In the genomic region with DNA sequence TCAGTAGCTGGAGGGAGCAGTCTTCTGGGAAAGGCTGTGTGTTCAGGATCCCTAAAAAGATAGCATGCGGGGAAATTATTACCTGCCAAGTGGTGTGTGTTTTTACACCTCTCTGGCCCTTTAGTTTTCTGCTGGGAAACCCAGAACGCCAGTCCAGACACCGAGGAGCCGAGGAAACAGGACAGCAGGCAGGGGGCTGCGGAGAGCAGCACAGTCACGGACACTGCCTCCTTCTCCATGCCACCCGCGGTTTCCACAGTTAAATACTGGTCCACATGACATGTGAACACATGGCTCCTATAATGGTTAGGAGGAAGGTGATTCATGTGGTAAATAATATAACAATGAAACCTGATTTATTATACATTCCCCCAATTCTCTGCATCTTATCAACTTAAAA, we compare ENCODE assay signal across 16 cellular contexts. TPM values are rescaled to one million over a fixed set of nuclear protein-coding genes. Genes with fewer than 3 reads are reported as not detected.
DNase-seq lines count a peak whose midpoint lies in the region; ATAC-seq and TF ChIP-seq lines count a peak whose summit lies in the region.
"Had no signal": no experiment of that assay in that cellular context is flagged by ENCODE, and none has a peak within 500 bp of the region (broad histone marks: within the 10 kb centered on the region; RNA-seq: fewer than 3 reads in every experiment).

No MANE protein-coding gene starts in this region.

- H3K4me1 ChIP-seq in CD4-positive, CD25-positive, alpha-beta regulatory T cell (ENCODE audit: control insufficient read depth, insufficient read depth, low read length, poor library complexity, severe bottlenecking) = peaks cover 18% of the 10 kb centered on the region
- H3K4me1 ChIP-seq in CD8-positive, alpha-beta memory T cell (ENCODE audit: insufficient read depth, low read length) = peaks cover 12% of the 10 kb centered on the region
- H3K4me1 ChIP-seq: BE2C, colonic mucosa, psoas muscle had no signal

- peaks cover 41% of the 10 kb centered on the region for H3K36me3 Mint-ChIP-seq in CD4-positive, CD25-positive, alpha-beta regulatory T cell
- H3K36me3 Mint-ChIP-seq in CD8-positive, alpha-beta memory T cell = peaks cover 6 to 86% (median 13%) of the 10 kb centered on the region in 3 donors
- H3K36me3 Mint-ChIP-seq in activated CD4-positive, alpha-beta memory T cell treated with anti-CD3 and anti-CD28 coated beads, Interleukin-2, amount 10 ng/mL, durations not matched to agents 7 days and 5 days (ENCODE audit: low read depth) = peaks cover 76% of the 10 kb centered on the region
- peaks cover 11 to 49% (median 21%) of the 10 kb centered on the region in 3 donors for H3K36me3 Mint-ChIP-seq in immature natural killer cell

- no peaks in the 10 kb centered on the region for H3K27me3 ChIP-seq in CD4-positive, CD25-positive, alpha-beta regulatory T cell (ENCODE audit: control insufficient read depth, insufficient read depth, low read length)
- no peaks in the 10 kb centered on the region for H3K27me3 ChIP-seq in CD8-positive, alpha-beta memory T cell (ENCODE audit: insufficient read depth, low read length, poor library complexity, severe bottlenecking)
- no peaks in the 10 kb centered on the region for H3K27me3 ChIP-seq in dorsolateral prefrontal cortex
- H3K27me3 ChIP-seq: BE2C, colonic mucosa, heart left ventricle had no signal

- peak overlapping the region; percentile 37 for H3K4me3 ChIP-seq in CD4-positive, CD25-positive, alpha-beta regulatory T cell (ENCODE audit: low read depth, low read length)
- no peak overlapping the region for H3K4me3 ChIP-seq in CD8-positive, alpha-beta memory T cell (ENCODE audit: low read length)
- no peak overlapping the region for H3K4me3 ChIP-seq in dorsolateral prefrontal cortex
- H3K4me3 ChIP-seq: colonic mucosa, heart left ventricle, psoas muscle, SK-N-MC had no signal

- POLR2A ChIA-PET in CD8-positive, alpha-beta memory T cell (lab: Charles Lee) = no interaction called here
- POLR2A ChIA-PET in activated CD4-positive, alpha-beta memory T cell treated with anti-CD3 and anti-CD28 coated beads, Interleukin-2, amount 10 ng/mL, durations not matched to agents 7 days and 5 days (lab: Charles Lee) = interaction anchor here (1.0 to 5.2 kb wide), 4 partner anchors 20 to 114 kb away, joined by 3 to 27 read pairs (median 6); a partner anchor contains a TSS

- no peaks in the 10 kb centered on the region for H3K9me3 ChIP-seq in CD4-positive, CD25-positive, alpha-beta regulatory T cell (ENCODE audit: control insufficient read depth in 2 of 2, low read length in 2 of 2)
- H3K9me3 ChIP-seq in CD8-positive, alpha-beta memory T cell (ENCODE audit: low read length) = no peaks in the 10 kb centered on the region
- H3K9me3 ChIP-seq: BE2C, colonic mucosa, heart left ventricle, psoas muscle had no signal

- H3K9me3 Mint-ChIP-seq in CD4-positive, CD25-positive, alpha-beta regulatory T cell = no peaks in the 10 kb centered on the region
- no peaks in the 10 kb centered on the region for H3K9me3 Mint-ChIP-seq in CD8-positive, alpha-beta memory T cell
- no peaks in the 10 kb centered on the region for H3K9me3 Mint-ChIP-seq in activated CD4-positive, alpha-beta memory T cell treated with anti-CD3 and anti-CD28 coated beads, Interleukin-2, amount 10 ng/mL, durations not matched to agents 7 days and 5 days
- no peaks in the 10 kb centered on the region for H3K9me3 Mint-ChIP-seq in immature natural killer cell

- H3K36me3 ChIP-seq in CD4-positive, CD25-positive, alpha-beta regulatory T cell (ENCODE audit: control insufficient read depth, insufficient read depth, low read length) = peaks cover 73% of the 10 kb centered on the region
- peaks cover 42% of the 10 kb centered on the region for H3K36me3 ChIP-seq in CD8-positive, alpha-beta memory T cell (ENCODE audit: insufficient read depth, low read length)

- ATAC-seq in CD4-positive, CD25-positive, alpha-beta regulatory T cell (ENCODE audit: low read depth in 2 of 2) = no peak
- no peak for ATAC-seq in GM21619 (IDR thresholded peaks at IDR 0.05; ENCODE audit: unreplicated experiment)
- ATAC-seq in HG02840 (IDR thresholded peaks at IDR 0.05; ENCODE audit: low FRiP score, unreplicated experiment) = no peak
- no peak for ATAC-seq in HG03175 (IDR thresholded peaks at IDR 0.05; ENCODE audit: unreplicated experiment)
- ATAC-seq: left cardiac atrium had no signal

- peak overlapping the region in 3 of 4 donors; percentile 33 to 72 (median 60) for H3K4me3 Mint-ChIP-seq in CD4-positive, CD25-positive, alpha-beta regulatory T cell
- peak overlapping the region in 2 of 7 donors; percentile 21 to 59 for H3K4me3 Mint-ChIP-seq in CD8-positive, alpha-beta memory T cell
- no peak overlapping the region for H3K4me3 Mint-ChIP-seq in activated CD4-positive, alpha-beta memory T cell treated with anti-CD3 and anti-CD28 coated beads, Interleukin-2, amount 10 ng/mL, durations not matched to agents 7 days and 5 days
- H3K4me3 Mint-ChIP-seq in immature natural killer cell = no peak overlapping the region

- H3K27ac ChIP-seq in CD4-positive, CD25-positive, alpha-beta regulatory T cell (ENCODE audit: insufficient read depth, low read length, poor library complexity, severe bottlenecking) = peak overlapping the region; percentile 64
- no peak overlapping the region for H3K27ac ChIP-seq in CD8-positive, alpha-beta memory T cell (ENCODE audit: low read depth, low read length)
- H3K27ac ChIP-seq in dorsolateral prefrontal cortex = peak overlapping the region in 3 of 59 donors; percentile 12 to 33 (median 24)
- H3K27ac ChIP-seq: colonic mucosa, heart left ventricle, psoas muscle had no signal

- peaks cover 13 to 62% (median 34%) of the 10 kb centered on the region in 4 donors for H3K4me1 Mint-ChIP-seq in CD4-positive, CD25-positive, alpha-beta regulatory T cell
- H3K4me1 Mint-ChIP-seq in CD8-positive, alpha-beta memory T cell = peaks cover 23 to 51% (median 50%) of the 10 kb centered on the region in 3 donors
- H3K4me1 Mint-ChIP-seq in activated CD4-positive, alpha-beta memory T cell treated with anti-CD3 and anti-CD28 coated beads, Interleukin-2, amount 10 ng/mL, durations not matched to agents 7 days and 5 days = peaks cover 52% of the 10 kb centered on the region
- peaks cover 11 to 44% of the 10 kb centered on the region in 2 donors for H3K4me1 Mint-ChIP-seq in immature natural killer cell

- H3K27me3 Mint-ChIP-seq in CD4-positive, CD25-positive, alpha-beta regulatory T cell = no peaks in the 10 kb centered on the region
- no peaks in the 10 kb centered on the region for H3K27me3 Mint-ChIP-seq in CD8-positive, alpha-beta memory T cell
- no peaks in the 10 kb centered on the region for H3K27me3 Mint-ChIP-seq in activated CD4-positive, alpha-beta memory T cell treated with anti-CD3 and anti-CD28 coated beads, Interleukin-2, amount 10 ng/mL, durations not matched to agents 7 days and 5 days
- H3K27me3 Mint-ChIP-seq in immature natural killer cell (ENCODE audit: low read depth in 3 of 3) = peaks cover 0 to 2% (median 2%) of the 10 kb centered on the region in 3 donors

- H3K27ac Mint-ChIP-seq in CD4-positive, CD25-positive, alpha-beta regulatory T cell = peak overlapping the region; percentile 26 to 87 (median 80)
- H3K27ac Mint-ChIP-seq in CD8-positive, alpha-beta memory T cell = peak overlapping the region in 7 of 8 donors; percentile 23 to 90 (median 59)
- peak overlapping the region; percentile 85 for H3K27ac Mint-ChIP-seq in activated CD4-positive, alpha-beta memory T cell treated with anti-CD3 and anti-CD28 coated beads, Interleukin-2, amount 10 ng/mL, durations not matched to agents 7 days and 5 days
- H3K27ac Mint-ChIP-seq in immature natural killer cell = peak overlapping the region in 4 of 6 donors; percentile 17 to 72 (median 36)

- intact Hi-C loops in dorsolateral prefrontal cortex (cut with DNase I) = loop anchor here in 1 of 2 donors (10.0 kb wide), 1 partner anchor 112 kb away; a partner anchor contains a TSS

- DNase-seq in CD4-positive, CD25-positive, alpha-beta regulatory T cell = no peak
- DNase-seq in CD8-positive, alpha-beta memory T cell = no peak
- DNase-seq in activated CD4-positive, alpha-beta memory T cell treated with anti-CD3 and anti-CD28 coated beads, Interleukin-2, amount 10 ng/mL, durations not matched to agents 7 days and 5 days = no peak
- no peak for DNase-seq in immature natural killer cell
- DNase-seq in dorsolateral prefrontal cortex = no peak
- DNase-seq: BE2C, colonic mucosa, DMS79, GOT3, heart left ventricle, left cardiac atrium, psoas muscle had no signal

- TF ChIP-seq CTCF in dorsolateral prefrontal cortex (IDR thresholded peaks at IDR 0.05 in 54 of 56, conservative IDR thresholded peaks at IDR 0.05 in 2 of 56; ENCODE audit: low read depth in 1 of 56, partially characterized antibody in 56 of 56) = no peak

- CTCF ChIA-PET in CD8-positive, alpha-beta memory T cell (lab: Charles Lee) = interaction anchor here (0.9 kb wide), 1 partner anchor 8 kb away, joined by 3 read pairs; no protein-coding TSS in a partner anchor
- CTCF ChIA-PET in activated CD4-positive, alpha-beta memory T cell treated with anti-CD3 and anti-CD28 coated beads, Interleukin-2, amount 10 ng/mL, durations not matched to agents 7 days and 5 days (lab: Charles Lee) = interaction anchor here (1.0 to 1.2 kb wide), 2 partner anchors 30 to 261 kb away, joined by 4 to 5 read pairs; no protein-coding TSS in a partner anchor

RNA-seq across cellular contexts. Expression of a gene that starts 20.4 kb away (rescaled TPM):
- 63.8 TPM for total RNA-seq in CD4-positive, CD25-positive, alpha-beta regulatory T cell
- 10 to 100 TPM; 68.6 to 76.2 (median 69.4) TPM for polyA plus RNA-seq in CD4-positive, CD25-positive, alpha-beta regulatory T cell
- 10 to 100 TPM; 60.9 to 67.4 TPM for total RNA-seq in CD8-positive, alpha-beta memory T cell
- polyA plus RNA-seq in CD8-positive, alpha-beta memory T cell = 70.0 TPM
- total RNA-seq in activated CD4-positive, alpha-beta memory T cell treated with anti-CD3 and anti-CD28 coated beads, Interleukin-2, amount 10 ng/mL, durations not matched to agents 7 days and 5 days = 10 to 100 TPM; 60.3 to 65.9 TPM
- 10 to 100 TPM; 37.0 to 56.9 (median 39.3) TPM for polyA plus RNA-seq in immature natural killer cell
- 10 to 100 TPM; 17.6 to 47.8 (median 29.3) TPM for total RNA-seq in dorsolateral prefrontal cortex

RNA-seq across cellular contexts. Expression of a gene that starts 35.5 kb away (rescaled TPM):
- 221 TPM for total RNA-seq in CD4-positive, CD25-positive, alpha-beta regulatory T cell
- 10 to 100 TPM; 84.4 to 97.3 (median 90.9) TPM for polyA plus RNA-seq in CD4-positive, CD25-positive, alpha-beta regulatory T cell
- 10 to 100 TPM; 43.4 TPM for total RNA-seq in CD8-positive, alpha-beta memory T cell
- polyA plus RNA-seq in CD8-positive, alpha-beta memory T cell = 87.6 TPM
- total RNA-seq in activated CD4-positive, alpha-beta memory T cell treated with anti-CD3 and anti-CD28 coated beads, Interleukin-2, amount 10 ng/mL, durations not matched to agents 7 days and 5 days = 100 to 1,000 TPM; 115 to 116 TPM
- 10 to 100 TPM; 45.5 to 79.9 (median 50.9) TPM for polyA plus RNA-seq in immature natural killer cell
- 10 to 100 TPM; 30.6 to 66.5 (median 47.5) TPM for total RNA-seq in dorsolateral prefrontal cortex

Comparison
In these comparisons a context has a peak if more than half of its experiments do, and no peak if none do; other contexts are left out.
1. H3K4me3 Mint-ChIP-seq: peak in CD4-positive, CD25-positive, alpha-beta regulatory T cell (3 of 4); none in activated CD4-positive, alpha-beta memory T cell treated with anti-CD3 and anti-CD28 coated beads, Interleukin-2, amount 10 ng/mL, durations not matched to agents 7 days and 5 days (single experiment) and immature natural killer cell (0 of 5).
2. Peak in every context shown above with its lines, with median percentiles within 50 percentile points of each other: H3K27ac Mint-ChIP-seq.